In the genomic region with DNA sequence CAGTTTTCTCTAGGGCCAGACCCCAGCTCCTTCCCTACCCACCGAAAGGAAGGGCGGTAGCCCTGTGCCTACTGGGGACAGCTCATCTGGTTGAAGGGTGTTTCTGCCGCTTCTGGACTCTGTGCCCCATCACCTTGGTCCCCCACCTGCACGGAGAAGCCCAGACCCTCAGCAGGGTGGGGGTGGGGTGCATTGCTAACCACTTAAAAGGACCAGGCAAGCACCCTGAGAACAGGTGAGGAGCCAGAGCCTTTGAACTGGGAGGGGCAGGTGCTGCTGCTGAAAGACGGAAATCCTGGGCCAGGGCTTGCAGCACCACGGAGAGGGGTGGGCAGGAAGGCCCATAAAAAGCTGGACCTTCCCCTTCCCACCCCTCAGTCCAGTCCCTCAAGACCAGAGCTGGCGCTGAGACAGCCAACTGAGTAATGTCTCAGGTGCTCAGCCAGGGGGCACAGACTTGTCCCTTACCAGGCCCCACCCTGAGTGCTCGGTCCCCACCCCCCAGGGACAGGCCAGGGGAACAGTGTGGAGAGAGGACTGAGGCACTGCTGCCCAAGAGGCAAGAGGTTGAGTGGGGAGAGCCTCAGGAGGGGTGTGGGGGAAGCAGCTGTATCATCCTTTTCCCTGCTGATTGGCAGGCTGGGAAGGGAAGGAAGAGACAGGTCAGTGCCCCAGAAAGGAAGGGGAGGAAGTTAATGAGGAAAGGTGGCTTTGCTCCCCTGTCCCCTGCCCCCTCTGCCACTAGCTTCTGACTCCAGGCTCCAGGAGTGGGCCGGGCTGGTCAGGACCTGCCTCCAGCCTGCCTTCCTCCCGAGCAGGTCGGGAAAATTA, we compare ENCODE assay signal across 15 cellular contexts. TPM values are rescaled to one million over a fixed set of nuclear protein-coding genes. Genes with fewer than 3 reads are reported as not detected.
DNase-seq lines count a peak whose midpoint lies in the region; ATAC-seq and TF ChIP-seq lines count a peak whose summit lies in the region.
"Had no signal": no experiment of that assay in that cellular context is flagged by ENCODE, and none has a peak within 500 bp of the region (broad histone marks: within the 10 kb centered on the region; RNA-seq: fewer than 3 reads in every experiment).

No MANE protein-coding gene starts in this region.

- H4K20me1 ChIP-seq in BLaER1 treated with 17β-estradiol and CSF1 and Interleukin-3, amounts not matched to agents 10 nM and 100 nM: no peaks in the 10 kb centered on the region; a peak in 1 of 22 replicates
- H4K20me1 ChIP-seq in Karpas-422 (ENCODE audit: insufficient read depth, low read depth, low read length): no peaks in the 10 kb centered on the region

- peak overlapping the region in 8 of 11 experiments; percentile 9 to 60 (median 41); a peak in 9 of 22 replicates for H3K9ac ChIP-seq in BLaER1 treated with 17β-estradiol and CSF1 and Interleukin-3, amounts not matched to agents 10 nM and 100 nM
- no peak overlapping the region for H3K9ac ChIP-seq in Karpas-422 (ENCODE audit: low read length)

- BruUV-seq in Caco-2 (replicated peaks; lab: Mats Ljungman, UMichigan): TSS peak; percentile 80

- no peak overlapping the region for H3K4me3 ChIP-seq in BLaER1 treated with 17β-estradiol and CSF1 and Interleukin-3, amounts not matched to agents 10 nM and 100 nM
- H3K4me3 ChIP-seq in Caco-2 (ENCODE audit: low read depth, low read length) (0 out of 2 replicates have a peak overlapping the region, but pooled peaks have one; percentile 0), Karpas-422 (ENCODE audit: low read length) (no peak overlapping the region)
- H3K4me3 ChIP-seq: dorsolateral prefrontal cortex, heart right ventricle had no signal

- DNase-seq in Caco-2 (peak; percentile 83 to 95), T-cell (peak in 19 of 34 experiments; percentile 3 to 35 (median 15)), mesothelial cell of epicardium (ENCODE audit: low spot score in 2 of 2, unreplicated experiment in 2 of 2) (no peak), kidney glomerular epithelial cell (lab: John Stamatoyannopoulos, UW) (no peak), Karpas-422 (no peak)
- DNase-seq in stimulated activated effector memory CD8-positive, alpha-beta T cell treated with anti-CD3 and anti-CD28 coated beads, Interleukin-12 subunit alpha, Interleukin-12 subunit beta, amount 100 ng/mL, for 72 hours (ENCODE audit: low spot score in 2 of 2): no peak
- DNase-seq: heart right ventricle, NCI-H1694, NCI-H526 had no signal

- intact Hi-C loops in Caco-2 (cut with micrococcal nuclease; ENCODE audit: unreplicated experiment): loop anchor here (1.0 to 2.0 kb wide), 3 partner anchors 14 to 44 kb away; partner anchors contain the start of genes SCRN2 and SP6

- no peaks in the 10 kb centered on the region for H3K36me3 ChIP-seq in BLaER1 treated with 17β-estradiol and CSF1 and Interleukin-3, amounts not matched to agents 10 nM and 100 nM
- H3K36me3 ChIP-seq in Caco-2 (ENCODE audit: control insufficient read depth, insufficient read depth, low read length) (no peaks in the 10 kb centered on the region), Karpas-422 (ENCODE audit: insufficient read depth, low read length) (no peaks in the 10 kb centered on the region)
- H3K36me3 ChIP-seq: heart right ventricle had no signal

- POLR2A ChIA-PET in Caco-2 (lab: Charles Lee) (interaction anchor here (0.5 to 3.5 kb wide), 9 partner anchors 9 to 138 kb away, joined by 4 to 37 read pairs (median 13); partner anchors contain the start of genes LRRC46, MRPL10, SCRN2 and SP2), T-cell (lab: Charles Lee) (interaction anchor here (0.5 to 0.6 kb wide), 2 partner anchors 23 to 105 kb away, joined by 5 to 9 read pairs; no protein-coding TSS in a partner anchor)

- CTCF ChIA-PET in Caco-2 (lab: Charles Lee) (interaction anchor here (0.6 to 15.7 kb wide), 16 partner anchors 9 to 152 kb away, joined by 3 to 904 read pairs (median 5); partner anchors contain the start of genes CDK5RAP3, LRRC46, MRPL10 and OSBPL7), T-cell (lab: Charles Lee) (interaction anchor here (0.6 to 1.0 kb wide), 2 partner anchors 44 to 192 kb away, joined by 4 to 5 read pairs; partner anchors contain the start of gene SCRN2 (in 1 of the 2))

- H3K4me2 ChIP-seq in BLaER1 treated with 17β-estradiol and CSF1 and Interleukin-3, amounts not matched to agents 10 nM and 100 nM: peak overlapping the region; percentile 52 to 84 (median 76)
- H3K4me2 ChIP-seq in Karpas-422 (ENCODE audit: low read depth, low read length, poor library complexity, severe bottlenecking): no peak overlapping the region

- no peaks in the 10 kb centered on the region for H3K79me2 ChIP-seq in Karpas-422 (ENCODE audit: low read length)

- peaks cover 30 to 58% (median 43%) of the 10 kb centered on the region in 10 experiments for H3K4me1 ChIP-seq in BLaER1 treated with 17β-estradiol and CSF1 and Interleukin-3, amounts not matched to agents 10 nM and 100 nM
- H3K4me1 ChIP-seq in Caco-2: peaks cover 52% of the 10 kb centered on the region
- H3K4me1 ChIP-seq in Karpas-422 (ENCODE audit: low read length): no peaks in the 10 kb centered on the region

- TF ChIP-seq CTCF in Caco-2 (IDR thresholded peaks at IDR 0.05; ENCODE audit: insufficient read depth in 1 of 2, low read depth in 1 of 2, low read length in 1 of 2, severe bottlenecking in 1 of 2, unreplicated experiment in 1 of 2): peak in 1 of 2 experiments; percentile 21
- TF ChIP-seq CTCF in mesothelial cell of epicardium (IDR thresholded peaks at IDR 0.05; ENCODE audit: unreplicated experiment): no peak

- H3K27me3 ChIP-seq in BLaER1 treated with 17β-estradiol and CSF1 and Interleukin-3, amounts not matched to agents 10 nM and 100 nM: no peaks in the 10 kb centered on the region
- H3K27me3 ChIP-seq in Caco-2 (replicated peaks; ENCODE audit: control insufficient read depth, insufficient read depth, low read length): no peaks in the 10 kb centered on the region
- H3K27me3 ChIP-seq in Karpas-422 (ENCODE audit: low read length): no peaks in the 10 kb centered on the region
- H3K27me3 ChIP-seq: dorsolateral prefrontal cortex had no signal

- H3K27ac Mint-ChIP-seq in Caco-2 (ENCODE audit: unreplicated experiment): peak overlapping the region; percentile 1
- peak overlapping the region in 1 of 2 donors; percentile 36 for H3K27ac Mint-ChIP-seq in T-cell
- H3K27ac Mint-ChIP-seq in mesothelial cell of epicardium: peak overlapping the region; percentile 91
- H3K27ac Mint-ChIP-seq in stimulated activated effector memory CD8-positive, alpha-beta T cell treated with anti-CD3 and anti-CD28 coated beads, Interleukin-12 subunit alpha, Interleukin-12 subunit beta, amount 100 ng/mL, for 72 hours: no peak overlapping the region
- H3K27ac Mint-ChIP-seq: T-helper 1 cell treated with Interleukin-12 subunit alpha and Interleukin-12 subunit beta and Interleukin-4 antibody, amounts not matched to agents 30 μg/mL and 1 μg/mL, for 36 hours had no signal

- no peak overlapping the region for H2AFZ ChIP-seq in Karpas-422 (ENCODE audit: low read length)

- H3K9me2 ChIP-seq in Karpas-422 (replicated peaks; ENCODE audit: insufficient read depth, low read length): no peaks in the 10 kb centered on the region

- H3K9me3 ChIP-seq in BLaER1 treated with 17β-estradiol and CSF1 and Interleukin-3, amounts not matched to agents 10 nM and 100 nM (replicated peaks in 1 of 11): no peaks in the 10 kb centered on the region
- no peaks in the 10 kb centered on the region for H3K9me3 ChIP-seq in Caco-2
- H3K9me3 ChIP-seq in Karpas-422 (ENCODE audit: low read length): no peaks in the 10 kb centered on the region
- H3K9me3 ChIP-seq: heart right ventricle had no signal

- peak; percentile 42 to 62 (median 56) for ATAC-seq in T-cell (replicated peaks in 1 of 4)
- ATAC-seq in stimulated activated effector memory CD8-positive, alpha-beta T cell treated with anti-CD3 and anti-CD28 coated beads, Interleukin-12 subunit alpha, Interleukin-12 subunit beta, amount 100 ng/mL, for 72 hours: no peak
- no peak for ATAC-seq in HG02588 (IDR thresholded peaks at IDR 0.05; ENCODE audit: unreplicated experiment)
- ATAC-seq: activated CD4-positive, CD25-positive, alpha-beta regulatory T cell treated with anti-CD3 and anti-CD28 coated beads, Interleukin-2, amount 50 U/mL, for 24 hours; heart right ventricle had no signal

- peaks cover 7% of the 10 kb centered on the region for H3K36me3 Mint-ChIP-seq in Caco-2 (ENCODE audit: insufficient read depth, unreplicated experiment)
- H3K36me3 Mint-ChIP-seq in T-cell: no peaks in the 10 kb centered on the region
- H3K36me3 Mint-ChIP-seq in mesothelial cell of epicardium: no peaks in the 10 kb centered on the region
- H3K36me3 Mint-ChIP-seq in stimulated activated effector memory CD8-positive, alpha-beta T cell treated with anti-CD3 and anti-CD28 coated beads, Interleukin-12 subunit alpha, Interleukin-12 subunit beta, amount 100 ng/mL, for 72 hours: no peaks in the 10 kb centered on the region
- H3K36me3 Mint-ChIP-seq: brain had no signal

- H3K27me3 Mint-ChIP-seq in Caco-2 (ENCODE audit: insufficient read depth, unreplicated experiment) (no peaks in the 10 kb centered on the region), T-cell (no peaks in the 10 kb centered on the region), mesothelial cell of epicardium (ENCODE audit: low read depth) (no peaks in the 10 kb centered on the region)

- H3K27ac ChIP-seq in BLaER1 treated with 17β-estradiol and CSF1 and Interleukin-3, amounts not matched to agents 10 nM and 100 nM: peak overlapping the region in 4 of 11 experiments; percentile 5 to 39 (median 23); a peak in 3 of 22 replicates
- H3K27ac ChIP-seq in Karpas-422 (ENCODE audit: low read length): no peak overlapping the region
- H3K27ac ChIP-seq: dorsolateral prefrontal cortex, heart right ventricle had no signal

- peak overlapping the region; percentile 62 for H3K4me3 Mint-ChIP-seq in Caco-2 (ENCODE audit: unreplicated experiment)
- peak overlapping the region in 1 of 3 donors; percentile 69 for H3K4me3 Mint-ChIP-seq in T-cell
- no peak overlapping the region for H3K4me3 Mint-ChIP-seq in mesothelial cell of epicardium
- H3K4me3 Mint-ChIP-seq in stimulated activated effector memory CD8-positive, alpha-beta T cell treated with anti-CD3 and anti-CD28 coated beads, Interleukin-12 subunit alpha, Interleukin-12 subunit beta, amount 100 ng/mL, for 72 hours: no peak overlapping the region
- H3K4me3 Mint-ChIP-seq: brain; T-helper 1 cell treated with Interleukin-12 subunit alpha and Interleukin-12 subunit beta and Interleukin-4 antibody, amounts not matched to agents 30 μg/mL and 1 μg/mL, for 36 hours had no signal

- peaks cover 33% of the 10 kb centered on the region for H3K4me1 Mint-ChIP-seq in Caco-2 (ENCODE audit: low read depth, unreplicated experiment)
- peaks cover 37 to 41% (median 40%) of the 10 kb centered on the region in 3 donors for H3K4me1 Mint-ChIP-seq in T-cell
- H3K4me1 Mint-ChIP-seq in mesothelial cell of epicardium: peaks cover 50% of the 10 kb centered on the region
- peaks cover 9% of the 10 kb centered on the region for H3K4me1 Mint-ChIP-seq in stimulated activated effector memory CD8-positive, alpha-beta T cell treated with anti-CD3 and anti-CD28 coated beads, Interleukin-12 subunit alpha, Interleukin-12 subunit beta, amount 100 ng/mL, for 72 hours
- H3K4me1 Mint-ChIP-seq: brain had no signal

- H3K9me3 Mint-ChIP-seq in Caco-2 (ENCODE audit: unreplicated experiment) (no peaks in the 10 kb centered on the region), T-cell (no peaks in the 10 kb centered on the region), mesothelial cell of epicardium (no peaks in the 10 kb centered on the region)
- H3K9me3 Mint-ChIP-seq in stimulated activated effector memory CD8-positive, alpha-beta T cell treated with anti-CD3 and anti-CD28 coated beads, Interleukin-12 subunit alpha, Interleukin-12 subunit beta, amount 100 ng/mL, for 72 hours: no peaks in the 10 kb centered on the region
- H3K9me3 Mint-ChIP-seq: T-helper 1 cell treated with Interleukin-12 subunit alpha and Interleukin-12 subunit beta and Interleukin-4 antibody, amounts not matched to agents 30 μg/mL and 1 μg/mL, for 36 hours had no signal

RNA-seq across cellular contexts. Expression of gene SP2, which starts 10.9 kb away (rescaled TPM):
- total RNA-seq in Caco-2 (2022): 24.8 and 25.2 TPM in 2 replicates
- total RNA-seq in T-cell: 10 to 100 TPM; 27.1 to 41.6 (median 32.8) TPM
- 17.0 to 18.0 TPM (median 17.0 TPM) in 3 replicates for total RNA-seq in mesothelial cell of epicardium
- 3.6 and 4.4 TPM in 2 replicates for total RNA-seq in Karpas-422 (2014; rRNA removed; shearing (Covaris generic); ENCODE audit: low replicate concordance)

RNA-seq across cellular contexts. Expression of gene SP6, which starts 34.2 kb away (rescaled TPM):
- 20.6 and 25.0 TPM in 2 replicates for total RNA-seq in Caco-2 (2022)
- under 1 TPM; 0.10 to 0.26 (median 0.13) TPM for total RNA-seq in T-cell
- 15.9 to 17.6 TPM (median 16.0 TPM) in 3 replicates for total RNA-seq in mesothelial cell of epicardium
- total RNA-seq in Karpas-422 (2014; rRNA removed; shearing (Covaris generic); ENCODE audit: low replicate concordance): 0.04 TPM in 1 of 2 replicates, not detected in the other

RNA-seq across cellular contexts. Expression of gene SCRN2, which starts 44.0 kb away (rescaled TPM):
- total RNA-seq in Caco-2 (2022): 73.6 and 80.8 TPM in 2 replicates
- 10 to 100 TPM; 27.0 to 44.3 (median 40.6) TPM for total RNA-seq in T-cell
- total RNA-seq in mesothelial cell of epicardium: 49.7 to 50.7 TPM (median 50.7 TPM) in 3 replicates
- total RNA-seq in Karpas-422 (2014; rRNA removed; shearing (Covaris generic); ENCODE audit: low replicate concordance): 37.7 and 63.5 TPM in 2 replicates

RNA-seq across cellular contexts. Expression of gene LRRC46, which starts 53.6 kb away (rescaled TPM):
- total RNA-seq in Caco-2 (2022): 1.4 and 2.3 TPM in 2 replicates
- total RNA-seq in T-cell: 1 to 10 TPM in 2 of 5 donors, under 1 TPM in 3; 0.20 to 1.0 (median 0.88) TPM
- total RNA-seq in mesothelial cell of epicardium: 0.16 TPM in 1 of 3 replicates, not detected in the others
- 2.8 TPM in 1 of 2 replicates, not detected in the other for total RNA-seq in Karpas-422 (2014; rRNA removed; shearing (Covaris generic); ENCODE audit: low replicate concordance)

RNA-seq across cellular contexts. Expression of gene MRPL10, which starts 53.8 kb away (rescaled TPM):
- total RNA-seq in Caco-2 (2022) (159 and 162 TPM in 2 replicates), T-cell (10 to 100 TPM; 34.1 to 60.1 (median 41.6) TPM), mesothelial cell of epicardium (41.0 to 46.5 TPM (median 45.6 TPM) in 3 replicates)
- 38.2 and 50.3 TPM in 2 replicates for total RNA-seq in Karpas-422 (2014; rRNA removed; shearing (Covaris generic); ENCODE audit: low replicate concordance)

Comparison
In these comparisons a context has a peak if more than half of its experiments do, and no peak if none do; other contexts are left out.
1. DNase-seq: peak in Caco-2 (2 of 2) and T-cell (19 of 34); none in mesothelial cell of epicardium (0 of 2), kidney glomerular epithelial cell (single experiment), stimulated activated effector memory CD8-positive, alpha-beta T cell treated with anti-CD3 and anti-CD28 coated beads, Interleukin-12 subunit alpha, Interleukin-12 subunit beta, amount 100 ng/mL, for 72 hours (0 of 2) and Karpas-422 (single experiment).
2. ATAC-seq: peak in T-cell (4 of 4); none in stimulated activated effector memory CD8-positive, alpha-beta T cell treated with anti-CD3 and anti-CD28 coated beads, Interleukin-12 subunit alpha, Interleukin-12 subunit beta, amount 100 ng/mL, for 72 hours (single experiment) and HG02588 (single experiment).
3. RNA of gene SP6, which starts 34.2 kb away (total RNA-seq): 20.6 to 25.0 TPM in Caco-2 and 15.9 to 17.6 TPM in mesothelial cell of epicardium; 0.10 to 0.26 TPM in T-cell and 0.04 TPM in Karpas-422; every median in the first group is over 10 times any median in the second.